ENCODE assay signal across 8 cellular contexts in genomic region chr5:35617435-35618296, GRCh38. TPM values are rescaled to one million over a fixed set of nuclear protein-coding genes. Genes with fewer than 3 reads are reported as not detected.
A peak's percentile ranks its signal among the peaks of the same experiment; 100 is the strongest.
DNase-seq lines count a peak whose midpoint lies in the region; ATAC-seq and TF ChIP-seq lines count a peak whose summit lies in the region.

Gene SPEF2 (plus strand): TSS chr5:35617863. CDS start chr5:35617998, 135 bp downstream.

- peak within 1 kb of the TSS; percentile 36 for H3K4me3 ChIP-seq in Jurkat, Clone E6-1 (ENCODE audit: low read length)
- peak within 1 kb of the TSS; percentile 78 for H3K4me3 ChIP-seq in thoracic aorta

- intact Hi-C loops in Right ventricle myocardium superior (cut with DNase I), result loop anchor here (5.0 kb wide), 1 partner anchor 310 kb away; no protein-coding TSS in a partner anchor

- H3K4me1 Mint-ChIP-seq in activated naive CD8-positive, alpha-beta T cell treated with anti-CD3 and anti-CD28 coated beads for 36 hours, result peaks cover 21% of the 10 kb centered on the region
- H3K4me1 Mint-ChIP-seq in osteocyte (ENCODE audit: unreplicated experiment), result peaks cover 18% of the 10 kb centered on the region

- H3K36me3 ChIP-seq in thoracic aorta, result no peaks in the 10 kb centered on the region

- TF ChIP-seq CTCF in GM20000 (IDR thresholded peaks at IDR 0.05; ENCODE audit: extremely low read depth, missing control alignments) (peak; percentile 36), osteocyte (IDR thresholded peaks at IDR 0.05) (peak; percentile 93), thoracic aorta (IDR thresholded peaks at IDR 0.05) (peak; percentile 63)

- peaks cover 23% of the 10 kb centered on the region for H3K9me3 Mint-ChIP-seq in activated naive CD8-positive, alpha-beta T cell treated with anti-CD3 and anti-CD28 coated beads for 36 hours
- H3K9me3 Mint-ChIP-seq in osteocyte (ENCODE audit: unreplicated experiment), result peaks cover 20% of the 10 kb centered on the region

- ATAC-seq in Right ventricle myocardium superior (ENCODE audit: poor library complexity) (peak; percentile 100), thoracic aorta (ENCODE audit: insufficient number of reproducible peaks, low FRiP score, low read depth) (peak; percentile 69)

- H3K4me3 Mint-ChIP-seq in activated naive CD8-positive, alpha-beta T cell treated with anti-CD3 and anti-CD28 coated beads for 36 hours, result peak within 1 kb of the TSS; percentile 83
- peak within 1 kb of the TSS; percentile 96 for H3K4me3 Mint-ChIP-seq in osteocyte (ENCODE audit: unreplicated experiment)

- peaks cover 3 to 12% of the 10 kb centered on the region in 2 donors for H3K4me1 ChIP-seq in thoracic aorta (ENCODE audit: control insufficient read depth in 1 of 2, low read depth in 2 of 2)

- H3K27ac ChIP-seq in thoracic aorta, result peak within 1 kb of the TSS in 1 of 2 donors; percentile 34

- H3K27me3 Mint-ChIP-seq in activated naive CD8-positive, alpha-beta T cell treated with anti-CD3 and anti-CD28 coated beads for 36 hours, result no peaks in the 10 kb centered on the region
- H3K27me3 Mint-ChIP-seq in osteocyte (ENCODE audit: unreplicated experiment), result peaks cover 17% of the 10 kb centered on the region

- H3K27me3 ChIP-seq in thoracic aorta (replicated peaks; ENCODE audit: insufficient read depth), result no peaks in the 10 kb centered on the region

- no peaks in the 10 kb centered on the region for H3K9me3 ChIP-seq in thoracic aorta

- peaks cover 11% of the 10 kb centered on the region for H3K36me3 Mint-ChIP-seq in activated naive CD8-positive, alpha-beta T cell treated with anti-CD3 and anti-CD28 coated beads for 36 hours
- no peaks in the 10 kb centered on the region for H3K36me3 Mint-ChIP-seq in osteocyte (ENCODE audit: unreplicated experiment)

- DNase-seq in CD1c-positive myeloid dendritic cell (ENCODE audit: extremely low spot score) (peak; percentile 89), GM20000 (ENCODE audit: low spot score) (peak; percentile 56), SKM-1 (lab: John Stamatoyannopoulos, UW; ENCODE audit: unreplicated experiment) (peak; percentile 84), Right ventricle myocardium superior (peak; percentile 88), osteocyte (ENCODE audit: extremely low spot score, unreplicated experiment) (peak; percentile 93), thoracic aorta (ENCODE audit: low spot score) (peak; percentile 25)
- peak; percentile 38 for DNase-seq in Jurkat, Clone E6-1 (ENCODE audit: low read depth, low spot score)
- DNase-seq in activated naive CD8-positive, alpha-beta T cell treated with anti-CD3 and anti-CD28 coated beads for 36 hours, result peak; percentile 82

- H3K27ac Mint-ChIP-seq in activated naive CD8-positive, alpha-beta T cell treated with anti-CD3 and anti-CD28 coated beads for 36 hours, result peak within 1 kb of the TSS; percentile 86
- peak within 1 kb of the TSS; percentile 81 for H3K27ac Mint-ChIP-seq in osteocyte (ENCODE audit: unreplicated experiment)

RNA-seq across cellular contexts. Expression of gene SPEF2, which starts in this region (rescaled TPM):
- polyA plus RNA-seq in Jurkat, Clone E6-1 (2012; ENCODE audit: insufficient read depth, insufficient read length), result not detected
- 1 to 10 TPM; 6.0 to 6.1 TPM for total RNA-seq in activated naive CD8-positive, alpha-beta T cell treated with anti-CD3 and anti-CD28 coated beads for 36 hours
- total RNA-seq in Right ventricle myocardium superior (1.1 TPM), osteocyte (5.5 and 7.9 TPM in 2 replicates), thoracic aorta (10 to 100 TPM in 1 of 2 donors, 1 to 10 TPM in 1; 1.9 to 16.2 TPM)

Comparison
In these comparisons a context has a peak if more than half of its experiments do, and no peak if none do; other contexts are left out.
1. DNase-seq: peak in every context shown above with its lines; median percentile 93 in osteocyte; 89 in CD1c-positive myeloid dendritic cell; 88 in Right ventricle myocardium superior; 84 in SKM-1; 82 in activated naive CD8-positive, alpha-beta T cell treated with anti-CD3 and anti-CD28 coated beads for 36 hours; 56 in GM20000; 38 in Jurkat, Clone E6-1; 25 in thoracic aorta.
2. CTCF ChIP-seq: peak in every context shown above with its lines; median percentile 93 in osteocyte; 63 in thoracic aorta; 36 in GM20000.